ENCODE assay signal across 30 cellular contexts in genomic region chr13:51044023-51044665, GRCh38.
A peak's percentile ranks its signal among the peaks of the same experiment; 100 is the strongest.
DNase-seq lines count a peak whose midpoint lies in the region; TF ChIP-seq lines count a peak whose summit lies in the region.
"Had no signal": no experiment of that assay in that cellular context is flagged by ENCODE, and none has a peak within 500 bp of the region (broad histone marks: within the 10 kb centered on the region; RNA-seq: fewer than 3 reads in every experiment).

No MANE protein-coding gene starts in this region.

- H3K9me3 Mint-ChIP-seq in CD4-positive, alpha-beta memory T cell = no peaks in the 10 kb centered on the region
- H3K9me3 Mint-ChIP-seq: activated naive CD8-positive, alpha-beta T cell treated with anti-CD3 and anti-CD28 coated beads, Interleukin-2, amount 10 ng/mL, durations not matched to agents 7 days and 5 days; natural killer cell; T-helper 1 cell treated with Interleukin-12 subunit alpha and Interleukin-12 subunit beta and Interleukin-4 antibody, amounts not matched to agents 30 μg/mL and 1 μg/mL, for 36 hours had no signal

- H3K9me3 ChIP-seq in HEK293 (ENCODE audit: control insufficient read depth, insufficient read depth, low read depth, low read length) = no peaks in the 10 kb centered on the region
- H3K9me3 ChIP-seq in OCI-LY7 (ENCODE audit: low read length) = no peaks in the 10 kb centered on the region
- no peaks in the 10 kb centered on the region for H3K9me3 ChIP-seq in CD4-positive, alpha-beta memory T cell (ENCODE audit: control insufficient read depth in 1 of 2, low read length in 2 of 2)
- H3K9me3 ChIP-seq: esophagus squamous epithelium, gastrocnemius medialis, ovary, SK-N-SH, stomach, tibial artery had no signal

- no peak overlapping the region for H3K27ac Mint-ChIP-seq in CD4-positive, alpha-beta memory T cell
- H3K27ac Mint-ChIP-seq: activated naive CD8-positive, alpha-beta T cell treated with anti-CD3 and anti-CD28 coated beads, Interleukin-2, amount 10 ng/mL, durations not matched to agents 7 days and 5 days; natural killer cell; T-helper 1 cell treated with Interleukin-12 subunit alpha and Interleukin-12 subunit beta and Interleukin-4 antibody, amounts not matched to agents 30 μg/mL and 1 μg/mL, for 36 hours had no signal

- H2AFZ ChIP-seq in OCI-LY7 (ENCODE audit: low read length) = no peak overlapping the region

- no peaks in the 10 kb centered on the region for H3K4me1 Mint-ChIP-seq in CD4-positive, alpha-beta memory T cell
- H3K4me1 Mint-ChIP-seq: activated naive CD8-positive, alpha-beta T cell treated with anti-CD3 and anti-CD28 coated beads, Interleukin-2, amount 10 ng/mL, durations not matched to agents 7 days and 5 days; natural killer cell had no signal

- TF ChIP-seq CTCF in HEK293 (tag by site-specific recombination; IDR thresholded peaks at IDR 0.05) (no peak), OCI-LY7 (conservative IDR thresholded peaks at IDR 0.05; ENCODE audit: low read length) (peak; percentile 37; the same call in 1 of the 2 replicates)

- H3K27ac ChIP-seq in HEK293 (ENCODE audit: extremely low read depth, low read depth, low read length) (no peak overlapping the region), OCI-LY7 (ENCODE audit: low read depth, low read length, poor library complexity, severe bottlenecking) (no peak overlapping the region)
- no peak overlapping the region for H3K27ac ChIP-seq in CD4-positive, alpha-beta memory T cell (ENCODE audit: low read depth, low read length)
- H3K27ac ChIP-seq: 22Rv1, C4-2B, esophagus squamous epithelium, gastrocnemius medialis, ovary, RWPE1, stomach, tibial artery had no signal

- CTCF ChIA-PET in HEK293 (lab: Yijun Ruan, JAX) = interaction anchor here (0.6 kb wide), 1 partner anchor 466 kb away, joined by 3 read pairs; no protein-coding TSS in a partner anchor
- CTCF ChIA-PET in OCI-LY7 (lab: Charles Lee; ENCODE audit: unreplicated experiment) = no interaction called here
- CTCF ChIA-PET in CD4-positive, alpha-beta memory T cell (lab: Charles Lee; ENCODE audit: partially characterized antibody) = no interaction called here

- no peaks in the 10 kb centered on the region for H3K36me3 Mint-ChIP-seq in CD4-positive, alpha-beta memory T cell
- H3K36me3 Mint-ChIP-seq: activated naive CD8-positive, alpha-beta T cell treated with anti-CD3 and anti-CD28 coated beads, Interleukin-2, amount 10 ng/mL, durations not matched to agents 7 days and 5 days; natural killer cell had no signal

- H3K4me2 ChIP-seq in OCI-LY7 (ENCODE audit: low read length) = no peak overlapping the region
- H3K4me2 ChIP-seq: SK-N-SH had no signal

- no peaks in the 10 kb centered on the region for H3K27me3 ChIP-seq in CD4-positive, alpha-beta memory T cell (ENCODE audit: insufficient read depth, low read length)
- H3K27me3 ChIP-seq: esophagus squamous epithelium, gastrocnemius medialis, ovary, stomach, tibial artery had no signal

- no peak overlapping the region for H3K4me3 Mint-ChIP-seq in CD4-positive, alpha-beta memory T cell
- H3K4me3 Mint-ChIP-seq: activated naive CD8-positive, alpha-beta T cell treated with anti-CD3 and anti-CD28 coated beads, Interleukin-2, amount 10 ng/mL, durations not matched to agents 7 days and 5 days; natural killer cell; T-helper 1 cell treated with Interleukin-12 subunit alpha and Interleukin-12 subunit beta and Interleukin-4 antibody, amounts not matched to agents 30 μg/mL and 1 μg/mL, for 36 hours had no signal

- intact Hi-C loops in OCI-LY7 (cut with micrococcal nuclease; ENCODE audit: unreplicated experiment) = no loop called here
- intact Hi-C loops in CD4-positive, alpha-beta memory T cell (cut with micrococcal nuclease) = no loop called here

- H4K20me1 ChIP-seq in OCI-LY7 (ENCODE audit: insufficient read depth, low read length) = no peaks in the 10 kb centered on the region

- H3K4me1 ChIP-seq in HEK293 (ENCODE audit: control insufficient read depth, insufficient read depth, low read length) (no peaks in the 10 kb centered on the region), OCI-LY7 (ENCODE audit: insufficient read depth, low read length, poor library complexity, severe bottlenecking) (no peaks in the 10 kb centered on the region)
- no peaks in the 10 kb centered on the region for H3K4me1 ChIP-seq in CD4-positive, alpha-beta memory T cell (ENCODE audit: insufficient read depth, low read length)
- H3K4me1 ChIP-seq: esophagus squamous epithelium, gastrocnemius medialis, stomach, tibial artery had no signal

- H3K79me2 ChIP-seq in OCI-LY7 (ENCODE audit: insufficient read depth, low read depth, low read length) = no peaks in the 10 kb centered on the region

- H3K36me3 ChIP-seq in HEK293 (ENCODE audit: control insufficient read depth in 2 of 2, insufficient read depth in 1 of 2, low read length in 2 of 2) = no peaks in the 10 kb centered on the region
- H3K36me3 ChIP-seq in OCI-LY7 (ENCODE audit: insufficient read depth, low read length) = no peaks in the 10 kb centered on the region
- no peaks in the 10 kb centered on the region for H3K36me3 ChIP-seq in CD4-positive, alpha-beta memory T cell (ENCODE audit: insufficient read depth, low read length)
- H3K36me3 ChIP-seq: esophagus squamous epithelium, gastrocnemius medialis, ovary, stomach, tibial artery had no signal

- H3K4me3 ChIP-seq in HEK293 (ENCODE audit: low read depth, low read length) (no peak overlapping the region), OCI-LY7 (ENCODE audit: low read depth, low read length, poor library complexity, severe bottlenecking) (no peak overlapping the region)
- no peak overlapping the region for H3K4me3 ChIP-seq in CD4-positive, alpha-beta memory T cell (ENCODE audit: low read length in 2 of 2)
- H3K4me3 ChIP-seq: esophagus squamous epithelium, gastrocnemius medialis, ovary, stomach, tibial artery had no signal

- no TSS peak for BruUV-seq in OCI-LY7 (replicated peaks; lab: Mats Ljungman, UMichigan)

- H3K9me2 ChIP-seq in OCI-LY7 (ENCODE audit: insufficient read depth, low read length) = no peaks in the 10 kb centered on the region
- H3K9me2 ChIP-seq: SK-N-SH had no signal

- peak in 2 of 3 experiments; percentile 36 to 52 for DNase-seq in NCI-H1417 (lab: John Stamatoyannopoulos, UW)
- no peak for DNase-seq in NCI-H1417 treated with DMSO at 0.1 percent for 48 hours (lab: John Stamatoyannopoulos, UW)
- DNase-seq in OCI-LY7 (ENCODE audit: low spot score) = peak; percentile 7
- DNase-seq in iPS-NIHi11 (ENCODE audit: low spot score) = peak; percentile 47
- DNase-seq in CD4-positive, alpha-beta memory T cell = no peak
- DNase-seq in stimulated activated CD8-positive, alpha-beta memory T cell treated with anti-CD3 and anti-CD28 coated beads, Interleukin-4, amount 100 ng/mL, for 48 hours = no peak
- DNase-seq in SK-N-DZ (ENCODE audit: low spot score) = no peak
- DNase-seq: activated CD4-positive, alpha-beta T cell treated with anti-CD3 and anti-CD28 coated beads for 48 hours; activated CD8-positive, alpha-beta memory T cell treated with anti-CD3 and anti-CD28 coated beads for 24 hours; activated gamma-delta T cell; activated naive CD8-positive, alpha-beta T cell treated with anti-CD3 and anti-CD28 coated beads, Interleukin-2, amount 10 ng/mL, durations not matched to agents 7 days and 5 days; activated T-cell treated with anti-CD3 and anti-CD28 coated beads, Interleukin-2, amount 50 U/mL, for 1 hour; Calu3; caudate nucleus; esophagus squamous epithelium; gastrocnemius medialis; hippocampal formation; natural killer cell; NCI-H1092; ovary; retina; SK-N-SH; small intestine; stomach; tibial artery had no signal

- no peaks in the 10 kb centered on the region for H3K27me3 Mint-ChIP-seq in CD4-positive, alpha-beta memory T cell

- POLR2A ChIA-PET in HEK293 (lab: Yijun Ruan, JAX) (no interaction called here), OCI-LY7 (lab: Charles Lee) (interaction anchor here (0.6 kb wide), 1 partner anchor 1087 kb away, joined by 3 read pairs; no protein-coding TSS in a partner anchor)
- POLR2A ChIA-PET in CD4-positive, alpha-beta memory T cell (lab: Charles Lee; ENCODE audit: partially characterized antibody) = no interaction called here

TF ChIP-seq in HEK293, 187 proteins besides CTCF, POLR2A, EP300 and RAD21:
- TF ChIP-seq SCRT2 (tag by site-specific recombination; IDR thresholded peaks at IDR 0.05) (peak; percentile 56), ZNF311 (tag by site-specific recombination; IDR thresholded peaks at IDR 0.05; ENCODE audit: borderline replicate concordance) (no peak)

Comparison
In these comparisons a context has a peak if more than half of its experiments do, and no peak if none do; other contexts are left out.
1. DNase-seq: peak in NCI-H1417 (2 of 3), OCI-LY7 (single experiment) and iPS-NIHi11 (single experiment); none in NCI-H1417 treated with DMSO at 0.1 percent for 48 hours (single experiment), CD4-positive, alpha-beta memory T cell (0 of 5), stimulated activated CD8-positive, alpha-beta memory T cell treated with anti-CD3 and anti-CD28 coated beads, Interleukin-4, amount 100 ng/mL, for 48 hours (single experiment) and SK-N-DZ (single experiment).